ENCODE assay signal across 18 cellular contexts in genomic region chr1:92929461-92929860, GRCh38. TPM values are rescaled to one million over a fixed set of nuclear protein-coding genes. Genes with fewer than 3 reads are reported as not detected.
DNase-seq lines count a peak whose midpoint lies in the region; ATAC-seq, FAIRE-seq and TF ChIP-seq lines count a peak whose summit lies in the region.
"Had no signal": no experiment of that assay in that cellular context is flagged by ENCODE, and none has a peak within 500 bp of the region (broad histone marks: within the 10 kb centered on the region; RNA-seq: fewer than 3 reads in every experiment).

No MANE protein-coding gene starts in this region.

- no peaks in the 10 kb centered on the region for H3K36me3 ChIP-seq in bronchial epithelial cell (ENCODE audit: control insufficient read depth, insufficient read depth, low read length)
- H3K36me3 ChIP-seq in trophoblast cell (ENCODE audit: control insufficient read depth in 1 of 2, insufficient read depth in 2 of 2, low read length in 2 of 2) = no peaks in the 10 kb centered on the region
- H3K36me3 ChIP-seq: thyroid gland had no signal

- H3K4ac ChIP-seq in trophoblast cell (ENCODE audit: low read depth, low read length) = no peak overlapping the region

- no peaks in the 10 kb centered on the region for H3K79me2 ChIP-seq in trophoblast cell (ENCODE audit: control insufficient read depth, insufficient read depth, low read length, poor library complexity)

- no peak overlapping the region for H4K8ac ChIP-seq in trophoblast cell (ENCODE audit: low read depth, low read length)

- FAIRE-seq in bronchial epithelial cell (lab: Jason Lieb, UNC) = no peak

- H3K9ac ChIP-seq in trophoblast cell (ENCODE audit: low read length) = no peak overlapping the region

- in situ Hi-C loops in GM13977 (cut with MboI; ENCODE audit: low pct_unique_long_range_greater_than_20kb, low sequenced_read_pairs, unreplicated experiment) = no loop called here

- no peak overlapping the region for H3K23ac ChIP-seq in trophoblast cell (ENCODE audit: low read length)

- H3K4me3 ChIP-seq in bronchial epithelial cell (ENCODE audit: low read depth, low read length) (no peak overlapping the region), trophoblast cell (ENCODE audit: low read depth, low read length) (no peak overlapping the region)
- H3K4me3 ChIP-seq: SK-N-MC, thyroid gland had no signal

- no peak overlapping the region for H3K4me2 ChIP-seq in trophoblast cell (ENCODE audit: low read length)

- DNase-seq in GM13977 (ENCODE audit: low spot score) (peak; percentile 12), bronchial epithelial cell (ENCODE audit: low read depth) (peak; percentile 38), trophoblast cell (no peak)
- no peak for DNase-seq in natural killer cell treated with Interleukin-12 subunit alpha and Interleukin-12 subunit beta and Interleukin-15 and Interleukin-18, amount 100 ng/mL, for 72 hours (ENCODE audit: low spot score)
- DNase-seq: activated T-cell treated with anti-CD3 and anti-CD28 coated beads, Interleukin-2, amount 50 U/mL, for 4 hours; aorta; CD8-positive, alpha-beta memory T cell; GF-D8; Karpas-422; NCI-H2029 treated with DMSO at 0.1 percent for 48 hours; NK-92 treated with Interleukin-12 subunit alpha and Interleukin-12 subunit beta, amount 100 ng/mL, for 24 hours; thyroid gland had no signal

- no peak overlapping the region for H2AFZ ChIP-seq in trophoblast cell (ENCODE audit: insufficient read depth, low read length, poor library complexity)

- peaks cover 5 to 7% of the 10 kb centered on the region in 2 donors for H3K4me1 Mint-ChIP-seq in natural killer cell treated with Interleukin-12 subunit alpha and Interleukin-12 subunit beta and Interleukin-15 and Interleukin-18, amount 100 ng/mL, for 72 hours (ENCODE audit: low read depth in 2 of 2)

- no peak overlapping the region for H2AK5ac ChIP-seq in trophoblast cell (ENCODE audit: low read length)

- WGBS in trophoblast cell (ENCODE audit: extremely low coverage, insufficient coverage, insufficient read length) = no CpG with 5 or more reads among the region's 1 CpG

- H3K27me3 ChIP-seq in bronchial epithelial cell (ENCODE audit: control insufficient read depth, insufficient read depth, low read length) (no peaks in the 10 kb centered on the region), trophoblast cell (ENCODE audit: insufficient read depth, low read length) (no peaks in the 10 kb centered on the region)
- H3K27me3 ChIP-seq: thyroid gland had no signal

- TF ChIP-seq CTCF in GM13977 (IDR thresholded peaks at IDR 0.05; ENCODE audit: extremely low read depth, insufficient read depth, missing control alignments) = no peak
- TF ChIP-seq CTCF in bronchial epithelial cell (IDR thresholded peaks at IDR 0.05; ENCODE audit: insufficient read depth, low read length, severe bottlenecking) = no peak

- no peak overlapping the region for H3K14ac ChIP-seq in trophoblast cell (ENCODE audit: low read length)

- H3K18ac ChIP-seq in trophoblast cell (ENCODE audit: low read length) = no peak overlapping the region

- H3K79me1 ChIP-seq in trophoblast cell (ENCODE audit: low read length) = no peaks in the 10 kb centered on the region

- no peaks in the 10 kb centered on the region for H3K36me3 Mint-ChIP-seq in natural killer cell treated with Interleukin-12 subunit alpha and Interleukin-12 subunit beta and Interleukin-15 and Interleukin-18, amount 100 ng/mL, for 72 hours
- H3K36me3 Mint-ChIP-seq: WTC11 had no signal

- ATAC-seq in GM19463 (IDR thresholded peaks at IDR 0.05; ENCODE audit: unreplicated experiment) (peak; percentile 77), HG03095 (IDR thresholded peaks at IDR 0.05; ENCODE audit: unreplicated experiment) (peak; percentile 61), SK-N-SH treated with all-trans-retinoic acid at 6 μM for 48 hours (no peak), GM21381 (IDR thresholded peaks at IDR 0.05; ENCODE audit: unreplicated experiment) (no peak)
- ATAC-seq in natural killer cell treated with Interleukin-12 subunit alpha and Interleukin-12 subunit beta and Interleukin-15 and Interleukin-18, amount 100 ng/mL, for 72 hours = no peak
- ATAC-seq: WTC11 had no signal

- H2BK5ac ChIP-seq in trophoblast cell (ENCODE audit: low read depth, low read length, poor library complexity) = no peak overlapping the region

- H3K4me1 ChIP-seq in trophoblast cell (ENCODE audit: control insufficient read depth in 1 of 2, insufficient read depth in 2 of 2, low read length in 2 of 2) = peaks cover 2 to 3% of the 10 kb centered on the region in 2 experiments

- no peak overlapping the region for H3K4me3 Mint-ChIP-seq in natural killer cell treated with Interleukin-12 subunit alpha and Interleukin-12 subunit beta and Interleukin-15 and Interleukin-18, amount 100 ng/mL, for 72 hours
- H3K4me3 Mint-ChIP-seq: activated T-cell treated with anti-CD3 and anti-CD28 coated beads, Interleukin-2, amount 50 U/mL, for 4 hours; CD8-positive, alpha-beta memory T cell; WTC11 had no signal

- no peak overlapping the region for H4K91ac ChIP-seq in trophoblast cell (ENCODE audit: low read depth, low read length)

- H2BK120ac ChIP-seq in trophoblast cell (ENCODE audit: insufficient read depth, low read length, poor library complexity) = no peak overlapping the region

- H4K12ac ChIP-seq in trophoblast cell (ENCODE audit: low read depth, low read length) = no peak overlapping the region

- H3K27ac ChIP-seq in trophoblast cell (ENCODE audit: low read depth, low read length) = no peak overlapping the region
- H3K27ac ChIP-seq: SK-N-MC, thyroid gland had no signal

- H3K27ac Mint-ChIP-seq in natural killer cell treated with Interleukin-12 subunit alpha and Interleukin-12 subunit beta and Interleukin-15 and Interleukin-18, amount 100 ng/mL, for 72 hours = no peak overlapping the region
- H3K27ac Mint-ChIP-seq: WTC11 had no signal

- no peaks in the 10 kb centered on the region for H3K9me3 ChIP-seq in trophoblast cell (ENCODE audit: insufficient read depth, low read depth, low read length)
- H3K9me3 ChIP-seq: thyroid gland had no signal

- H2BK12ac ChIP-seq in trophoblast cell (ENCODE audit: low read length) = no peak overlapping the region

- no peaks in the 10 kb centered on the region for H3K9me3 Mint-ChIP-seq in natural killer cell treated with Interleukin-12 subunit alpha and Interleukin-12 subunit beta and Interleukin-15 and Interleukin-18, amount 100 ng/mL, for 72 hours
- H3K9me3 Mint-ChIP-seq: activated T-cell treated with anti-CD3 and anti-CD28 coated beads, Interleukin-2, amount 50 U/mL, for 4 hours; CD8-positive, alpha-beta memory T cell had no signal

- no peaks in the 10 kb centered on the region for H3K27me3 Mint-ChIP-seq in natural killer cell treated with Interleukin-12 subunit alpha and Interleukin-12 subunit beta and Interleukin-15 and Interleukin-18, amount 100 ng/mL, for 72 hours

TF ChIP-seq in SK-N-SH treated with all-trans-retinoic acid at 6 μM for 48 hours, 23 proteins besides CTCF, POLR2A, EP300 and RAD21 (continues in another document):
- TF ChIP-seq ZC3H10 (CRISPR knock-in tag; IDR thresholded peaks at IDR 0.05) (no peak), ZNF70 (CRISPR knock-in tag; IDR thresholded peaks at IDR 0.05) (no peak), ESRRG (CRISPR knock-in tag; IDR thresholded peaks at IDR 0.05) (no peak), TCF4 (CRISPR knock-in tag; IDR thresholded peaks at IDR 0.05; ENCODE audit: borderline replicate concordance) (no peak), ZNF8 (CRISPR knock-in tag; IDR thresholded peaks at IDR 0.05) (no peak), CSDC2 (CRISPR knock-in tag; IDR thresholded peaks at IDR 0.05) (no peak), OSR1 (CRISPR knock-in tag; IDR thresholded peaks at IDR 0.05) (no peak), SNAI2 (CRISPR knock-in tag; IDR thresholded peaks at IDR 0.05) (no peak), TSHZ2 (CRISPR knock-in tag; IDR thresholded peaks at IDR 0.05) (no peak), RARB (CRISPR knock-in tag; IDR thresholded peaks at IDR 0.05) (no peak), ZFP30 (CRISPR knock-in tag; IDR thresholded peaks at IDR 0.05) (no peak), BACH2 (CRISPR knock-in tag; IDR thresholded peaks at IDR 0.05; ENCODE audit: borderline replicate concordance) (no peak)

RNA-seq across cellular contexts. Expression of gene DIPK1A, which starts 31.8 kb away (rescaled TPM):
- 8.7 and 9.7 TPM in 2 replicates for total RNA-seq in bronchial epithelial cell
- total RNA-seq in natural killer cell treated with Interleukin-12 subunit alpha and Interleukin-12 subunit beta and Interleukin-15 and Interleukin-18, amount 100 ng/mL, for 72 hours = 1 to 10 TPM; 2.2 to 4.2 TPM
- polyA plus RNA-seq in trophoblast cell (2013) = 11.7 and 11.8 TPM in 2 replicates

Comparison
In these comparisons a context has a peak if more than half of its experiments do, and no peak if none do; other contexts are left out.
1. DNase-seq: peak in GM13977 (single experiment) and bronchial epithelial cell (single experiment); none in natural killer cell treated with Interleukin-12 subunit alpha and Interleukin-12 subunit beta and Interleukin-15 and Interleukin-18, amount 100 ng/mL, for 72 hours (single experiment) and trophoblast cell (0 of 2).
2. ATAC-seq: peak in GM19463 (single experiment) and HG03095 (single experiment); none in natural killer cell treated with Interleukin-12 subunit alpha and Interleukin-12 subunit beta and Interleukin-15 and Interleukin-18, amount 100 ng/mL, for 72 hours (0 of 2), SK-N-SH treated with all-trans-retinoic acid at 6 μM for 48 hours (single experiment) and GM21381 (single experiment).